27 cellular contexts compared by ENCODE assay signal in genomic region chr7:1584700-1585099, GRCh38. TPM values are rescaled to one million over a fixed set of nuclear protein-coding genes. Genes with fewer than 3 reads are reported as not detected.
"Had no signal": no experiment of that assay in that cellular context is flagged by ENCODE, and none has a peak within 500 bp of the region (broad histone marks: within the 10 kb centered on the region; RNA-seq: fewer than 3 reads in every experiment).

No MANE protein-coding gene starts in this region.

- ATAC-seq: activated CD8-positive, alpha-beta T cell treated with anti-CD3 and anti-CD28 coated beads, Interleukin-2, amount 10 ng/mL, durations not matched to agents 7 days and 5 days; PC-3 had no signal

- H3K27me3 Mint-ChIP-seq: activated naive CD8-positive, alpha-beta T cell had no signal

- H3K9me3 Mint-ChIP-seq: central memory CD8-positive, alpha-beta T cell had no signal

- H3K36me3 Mint-ChIP-seq: brain had no signal

- H3K4me3 Mint-ChIP-seq: activated CD8-positive, alpha-beta T cell treated with anti-CD3 and anti-CD28 coated beads, Interleukin-2, amount 10 ng/mL, durations not matched to agents 7 days and 5 days; activated naive CD8-positive, alpha-beta T cell; activated T-cell treated with anti-CD3 and anti-CD28 coated beads, Interleukin-2, amount 50 U/mL, for 24 hours; activated T-helper 1 cell treated with anti-CD3 and anti-CD28 coated beads, Interleukin-12 subunit alpha, Interleukin-12 subunit beta, Interleukin-2, Interleukin-4 antibody, amounts not matched to agents 30 ng/mL and 10 ng/mL and 1 ng/mL, durations not matched to agents 14 hours and 24 hours and 36 hours; brain; central memory CD8-positive, alpha-beta T cell; T-helper 2 cell treated with Interferon-gamma antibody and Interleukin-4, amounts not matched to agents 5 μg/mL and 100 μg/mL, for 36 hours had no signal

- H3K4me3 ChIP-seq: MG63, SK-N-MC had no signal

- H3K27ac Mint-ChIP-seq: activated CD8-positive, alpha-beta T cell treated with anti-CD3 and anti-CD28 coated beads, Interleukin-2, amount 10 ng/mL, durations not matched to agents 7 days and 5 days; activated naive CD8-positive, alpha-beta T cell; activated T-cell treated with anti-CD3 and anti-CD28 coated beads, Interleukin-2, amount 50 U/mL, for 24 hours; activated T-helper 1 cell treated with anti-CD3 and anti-CD28 coated beads, Interleukin-12 subunit alpha, Interleukin-12 subunit beta, Interleukin-2, Interleukin-4 antibody, amounts not matched to agents 30 ng/mL and 10 ng/mL and 1 ng/mL, durations not matched to agents 14 hours and 24 hours and 36 hours; brain; T-helper 2 cell treated with Interferon-gamma antibody and Interleukin-4, amounts not matched to agents 5 μg/mL and 100 μg/mL, for 36 hours had no signal

- FAIRE-seq: astrocyte, RCC 7860 had no signal

- DNase-seq: activated CD4-positive, alpha-beta T cell treated with anti-CD3 and anti-CD28 coated beads for 48 hours; activated CD4-positive, alpha-beta T cell treated with anti-CD3 and anti-CD28 coated beads, Interleukin-2, amount 50 U/mL, for 4 hours; activated CD4-positive, CD25-positive, alpha-beta regulatory T cell treated with anti-CD3 and anti-CD28 coated beads, Interleukin-2, amount 50 U/mL, for 72 hours; activated CD8-positive, alpha-beta memory T cell treated with anti-CD3 and anti-CD28 coated beads, Interleukin-2, amount 50 U/mL, for 48 hours; activated CD8-positive, alpha-beta T cell treated with anti-CD3 and anti-CD28 coated beads, Interleukin-2, amount 10 ng/mL, durations not matched to agents 7 days and 5 days; activated effector memory CD4-positive, alpha-beta T cell treated with Interleukin-2 at 50 U/mL for 16 hours; activated naive CD4-positive, alpha-beta T cell treated with Interleukin-2 at 50 U/mL for 16 hours; activated T-cell treated with anti-CD3 and anti-CD28 coated beads, Interleukin-2, amount 50 U/mL, for 24 hours; amygdala; MG63; NCI-H1105 treated with DMSO at 0.1 percent for 48 hours; NCI-H1436 treated with DMSO at 0.1 percent for 48 hours; NCI-H187; NCI-H2081; NCI-H446; NCI-H524; PC-3; SW 1271 had no signal

- H3K36me3 ChIP-seq: MG63 had no signal

- H3K9me3 ChIP-seq: MG63 had no signal

- H3K27me3 ChIP-seq: MG63 had no signal

- H3K27ac ChIP-seq: SK-N-MC had no signal

RNA-seq across cellular contexts. Expression of gene TMEM184A, which starts 28.7 kb away (rescaled TPM):
- total RNA-seq: activated CD8-positive, alpha-beta T cell treated with anti-CD3 and anti-CD28 coated beads, Interleukin-2, amount 10 ng/mL, durations not matched to agents 7 days and 5 days; T-helper 1 cell treated with Interleukin-12 subunit alpha and Interleukin-12 subunit beta and Interleukin-4 antibody, amounts not matched to agents 30 ng/mL and 1 ng/mL, for 36 hours had no signal
